In genomic region chr18:49959176-49959575, GRCh38 we compare ENCODE assay signal across 11 cellular contexts.
DNase-seq lines count a peak whose midpoint lies in the region; ATAC-seq and TF ChIP-seq lines count a peak whose summit lies in the region.
"Had no signal": no experiment of that assay in that cellular context is flagged by ENCODE, and none has a peak within 500 bp of the region (broad histone marks: within the 10 kb centered on the region; RNA-seq: fewer than 3 reads in every experiment).

No MANE protein-coding gene starts in this region.

- DNase-seq in stimulated activated CD4-positive, alpha-beta T cell treated with anti-CD3 and anti-CD28 coated beads, Interleukin-1b, Interleukin-23, amount 100 ng/mL, for 48 hours, result peak; percentile 8
- DNase-seq in stimulated activated CD4-positive, alpha-beta T cell treated with anti-CD3 and anti-CD28 coated beads, Interleukin-4, amount 100 ng/mL, for 24 hours, result no peak
- DNase-seq in Jurkat, Clone E6-1 (ENCODE audit: low read depth, low spot score), result peak; percentile 44
- DNase-seq in NCI-H2171 (lab: John Stamatoyannopoulos, UW), result no peak
- DNase-seq in stimulated activated CD4-positive, alpha-beta T cell treated with anti-CD3 and anti-CD28 coated beads, Interleukin-12 subunit alpha, Interleukin-12 subunit beta, amount 100 ng/mL, for 4 hours, result no peak
- no peak for DNase-seq in GM10266 (ENCODE audit: extremely low spot score)
- DNase-seq: BE2C, NCI-H1048 had no signal

- ATAC-seq in GM21825 (IDR thresholded peaks at IDR 0.05; ENCODE audit: unreplicated experiment) (peak; percentile 76), GM21526 (IDR thresholded peaks at IDR 0.05; ENCODE audit: low FRiP score, unreplicated experiment) (no peak)

- H3K4me3 ChIP-seq in Jurkat, Clone E6-1 (ENCODE audit: low read length), result no peak overlapping the region
- H3K4me3 ChIP-seq: breast epithelium had no signal

- no peak for TF ChIP-seq CTCF in GM10266 (IDR thresholded peaks at IDR 0.05; ENCODE audit: control insufficient read depth, insufficient read depth, low read depth, missing control alignments)

Comparison
In these comparisons a context has a peak if more than half of its experiments do, and no peak if none do; other contexts are left out.
1. DNase-seq: peak in stimulated activated CD4-positive, alpha-beta T cell treated with anti-CD3 and anti-CD28 coated beads, Interleukin-1b, Interleukin-23, amount 100 ng/mL, for 48 hours (single experiment) and Jurkat, Clone E6-1 (single experiment); none in stimulated activated CD4-positive, alpha-beta T cell treated with anti-CD3 and anti-CD28 coated beads, Interleukin-4, amount 100 ng/mL, for 24 hours (single experiment), NCI-H2171 (single experiment), stimulated activated CD4-positive, alpha-beta T cell treated with anti-CD3 and anti-CD28 coated beads, Interleukin-12 subunit alpha, Interleukin-12 subunit beta, amount 100 ng/mL, for 4 hours (single experiment) and GM10266 (single experiment).